In genomic region chr6:124633655-124634054, GRCh38 we compare ENCODE assay signal across 38 cellular contexts.
"Had no signal": no experiment of that assay in that cellular context is flagged by ENCODE, and none has a peak within 500 bp of the region (broad histone marks: within the 10 kb centered on the region; RNA-seq: fewer than 3 reads in every experiment).

No MANE protein-coding gene starts in this region.

- H3K27me3 ChIP-seq: adrenal gland, ascending aorta, body of pancreas, brain microvascular endothelial cell, breast epithelium, cardiac muscle cell had no signal

- H3K27ac Mint-ChIP-seq: activated naive CD4-positive, alpha-beta T cell treated with anti-CD3 and anti-CD28 coated beads for 36 hours; activated naive CD4-positive, alpha-beta T cell treated with anti-CD3 and anti-CD28 coated beads, Interleukin-2, amount 10 ng/mL, durations not matched to agents 7 days and 5 days; activated naive CD4-positive, alpha-beta T cell treated with anti-CD3 and anti-CD28 coated beads, Interleukin-2, amount 50 U/mL, for 24 hours; activated naive CD4-positive, alpha-beta T cell treated with anti-CD3 and anti-CD28 coated beads, Interleukin-2, amount 50 U/mL, for 72 hours; activated naive CD8-positive, alpha-beta T cell; activated naive CD8-positive, alpha-beta T cell treated with anti-CD3 and anti-CD28 coated beads for 36 hours; activated naive CD8-positive, alpha-beta T cell treated with anti-CD3 and anti-CD28 coated beads, Interleukin-2, amount 10 ng/mL, durations not matched to agents 7 days and 5 days; activated naive CD8-positive, alpha-beta T cell treated with anti-CD3 and anti-CD28 coated beads, Interleukin-2, amount 50 U/mL, for 24 hours; activated T-cell treated with anti-CD3 and anti-CD28 coated beads, Interleukin-2, amount 50 U/mL, for 24 hours; activated T-cell treated with anti-CD3 and anti-CD28 coated beads, Interleukin-2, amount 50 U/mL, for 72 hours; activated T-helper 1 cell treated with anti-CD3 and anti-CD28 coated beads, Interleukin-12 subunit alpha, Interleukin-12 subunit beta, Interleukin-2, Interleukin-4 antibody, amounts not matched to agents 30 ng/mL and 10 ng/mL and 1 ng/mL, durations not matched to agents 14 hours and 24 hours and 36 hours; activated T-helper 17 cell treated with anti-CD3 and anti-CD28 coated beads, Interleukin-2, amount 50 U/mL, for 72 hours; activated T-helper 2 cell treated with anti-CD3 and anti-CD28 coated beads, Interferon-gamma antibody, Interleukin-2, Interleukin-4, amounts not matched to agents 10 μg/mL and 5 μg/mL and 100 μg/mL, durations not matched to agents 14 hours and 24 hours and 36 hours; brain had no signal

- H3K36me3 ChIP-seq: adrenal gland, ascending aorta, brain microvascular endothelial cell, cardiac muscle cell had no signal

- H3K9me3 ChIP-seq: ascending aorta, body of pancreas, breast epithelium had no signal

- DNase-seq: activated effector memory CD4-positive, alpha-beta T cell treated with anti-CD3 and anti-CD28 coated beads, Interleukin-2, amount 50 U/mL, for 16 hours; activated effector memory CD4-positive, alpha-beta T cell treated with Interleukin-2 at 50 U/mL for 16 hours; activated gamma-delta T cell; activated gamma-delta T cell treated with Interleukin-2 at 50 U/mL for 16 hours; activated naive CD4-positive, alpha-beta T cell; activated naive CD4-positive, alpha-beta T cell treated with anti-CD3 and anti-CD28 coated beads for 36 hours; activated naive CD4-positive, alpha-beta T cell treated with anti-CD3 and anti-CD28 coated beads, Interleukin-2, amount 10 ng/mL, durations not matched to agents 7 days and 5 days; activated naive CD4-positive, alpha-beta T cell treated with anti-CD3 and anti-CD28 coated beads, Interleukin-2, amount 50 U/mL, for 16 hours; activated naive CD4-positive, alpha-beta T cell treated with Interleukin-2 at 50 U/mL for 16 hours; activated naive CD8-positive, alpha-beta T cell treated with anti-CD3 and anti-CD28 coated beads for 36 hours; activated naive CD8-positive, alpha-beta T cell treated with anti-CD3 and anti-CD28 coated beads, Interleukin-2, amount 10 ng/mL, durations not matched to agents 7 days and 5 days; activated naive CD8-positive, alpha-beta T cell treated with anti-CD3 and anti-CD28 coated beads, Interleukin-2, amount 50 U/mL, for 24 hours; activated T-cell treated with anti-CD3 and anti-CD28 coated beads, Interleukin-2, amount 50 U/mL, for 1 hour; activated T-cell treated with anti-CD3 and anti-CD28 coated beads, Interleukin-2, amount 50 U/mL, for 24 hours; activated T-cell treated with anti-CD3 and anti-CD28 coated beads, Interleukin-2, amount 50 U/mL, for 4 hours; activated T-cell treated with anti-CD3 and anti-CD28 coated beads, Interleukin-2, amount 50 U/mL, for 48 hours; activated T-cell treated with anti-CD3 and anti-CD28 coated beads, Interleukin-2, amount 50 U/mL, for 72 hours; adrenal gland; amniotic stem cell; amygdala; anterior cingulate cortex; aorta; body of pancreas; brain microvascular endothelial cell; caudate nucleus; central memory CD4-positive, alpha-beta T cell; cerebellar nuclear complex had no signal

- H3K9me3 Mint-ChIP-seq: activated T-helper 1 cell treated with anti-CD3 and anti-CD28 coated beads, Interleukin-12 subunit alpha, Interleukin-12 subunit beta, Interleukin-2, Interleukin-4 antibody, amounts not matched to agents 30 ng/mL and 10 ng/mL and 1 ng/mL, durations not matched to agents 14 hours and 24 hours and 36 hours had no signal

- H3K4me3 Mint-ChIP-seq: activated naive CD4-positive, alpha-beta T cell treated with anti-CD3 and anti-CD28 coated beads for 36 hours; activated naive CD4-positive, alpha-beta T cell treated with anti-CD3 and anti-CD28 coated beads, Interleukin-2, amount 10 ng/mL, durations not matched to agents 7 days and 5 days; activated naive CD4-positive, alpha-beta T cell treated with anti-CD3 and anti-CD28 coated beads, Interleukin-2, amount 50 U/mL, for 24 hours; activated naive CD8-positive, alpha-beta T cell; activated naive CD8-positive, alpha-beta T cell treated with anti-CD3 and anti-CD28 coated beads for 36 hours; activated naive CD8-positive, alpha-beta T cell treated with anti-CD3 and anti-CD28 coated beads, Interleukin-2, amount 10 ng/mL, durations not matched to agents 7 days and 5 days; activated naive CD8-positive, alpha-beta T cell treated with anti-CD3 and anti-CD28 coated beads, Interleukin-2, amount 50 U/mL, for 24 hours; activated T-cell treated with anti-CD3 and anti-CD28 coated beads, Interleukin-2, amount 50 U/mL, for 24 hours; activated T-cell treated with anti-CD3 and anti-CD28 coated beads, Interleukin-2, amount 50 U/mL, for 4 hours; activated T-cell treated with anti-CD3 and anti-CD28 coated beads, Interleukin-2, amount 50 U/mL, for 72 hours; activated T-helper 1 cell treated with anti-CD3 and anti-CD28 coated beads, Interleukin-12 subunit alpha, Interleukin-12 subunit beta, Interleukin-2, Interleukin-4 antibody, amounts not matched to agents 30 ng/mL and 10 ng/mL and 1 ng/mL, durations not matched to agents 14 hours and 24 hours and 36 hours; activated T-helper 17 cell treated with anti-CD3 and anti-CD28 coated beads, Interleukin-2, amount 50 U/mL, for 72 hours; brain; central memory CD8-positive, alpha-beta T cell had no signal

- H3K4me3 ChIP-seq: adrenal gland, ascending aorta, body of pancreas, breast epithelium, cardiac muscle cell had no signal

- H3K27ac ChIP-seq: adrenal gland, ascending aorta, body of pancreas, brain microvascular endothelial cell, breast epithelium, cardiac muscle cell had no signal

- ATAC-seq: activated naive CD4-positive, alpha-beta T cell treated with anti-CD3 and anti-CD28 coated beads, Interleukin-2, amount 50 U/mL, for 72 hours; activated naive CD8-positive, alpha-beta T cell treated with anti-CD3 and anti-CD28 coated beads, Interleukin-2, amount 50 U/mL, for 24 hours; activated T-cell treated with anti-CD3 and anti-CD28 coated beads, Interleukin-2, amount 50 U/mL, for 4 hours; activated T-cell treated with anti-CD3 and anti-CD28 coated beads, Interleukin-2, amount 50 U/mL, for 72 hours; activated T-helper 17 cell treated with anti-CD3 and anti-CD28 coated beads, Interleukin-2, amount 50 U/mL, for 72 hours; body of pancreas had no signal

- H3K4me1 Mint-ChIP-seq: activated naive CD4-positive, alpha-beta T cell treated with anti-CD3 and anti-CD28 coated beads, Interleukin-2, amount 10 ng/mL, durations not matched to agents 7 days and 5 days; activated naive CD4-positive, alpha-beta T cell treated with anti-CD3 and anti-CD28 coated beads, Interleukin-2, amount 50 U/mL, for 24 hours; activated naive CD8-positive, alpha-beta T cell treated with anti-CD3 and anti-CD28 coated beads for 36 hours; activated naive CD8-positive, alpha-beta T cell treated with anti-CD3 and anti-CD28 coated beads, Interleukin-2, amount 10 ng/mL, durations not matched to agents 7 days and 5 days; activated naive CD8-positive, alpha-beta T cell treated with anti-CD3 and anti-CD28 coated beads, Interleukin-2, amount 50 U/mL, for 24 hours; activated T-helper 17 cell treated with anti-CD3 and anti-CD28 coated beads, Interleukin-2, amount 50 U/mL, for 72 hours; central memory CD8-positive, alpha-beta T cell had no signal

- H3K36me3 Mint-ChIP-seq: activated naive CD4-positive, alpha-beta T cell treated with anti-CD3 and anti-CD28 coated beads, Interleukin-2, amount 10 ng/mL, durations not matched to agents 7 days and 5 days; activated naive CD4-positive, alpha-beta T cell treated with anti-CD3 and anti-CD28 coated beads, Interleukin-2, amount 50 U/mL, for 24 hours; activated naive CD4-positive, alpha-beta T cell treated with anti-CD3 and anti-CD28 coated beads, Interleukin-2, amount 50 U/mL, for 72 hours; activated naive CD8-positive, alpha-beta T cell; activated naive CD8-positive, alpha-beta T cell treated with anti-CD3 and anti-CD28 coated beads for 36 hours; activated naive CD8-positive, alpha-beta T cell treated with anti-CD3 and anti-CD28 coated beads, Interleukin-2, amount 10 ng/mL, durations not matched to agents 7 days and 5 days; brain had no signal

- H3K27me3 Mint-ChIP-seq: activated naive CD4-positive, alpha-beta T cell treated with anti-CD3 and anti-CD28 coated beads, Interleukin-2, amount 10 ng/mL, durations not matched to agents 7 days and 5 days; activated naive CD4-positive, alpha-beta T cell treated with anti-CD3 and anti-CD28 coated beads, Interleukin-2, amount 50 U/mL, for 24 hours; activated naive CD8-positive, alpha-beta T cell; activated naive CD8-positive, alpha-beta T cell treated with anti-CD3 and anti-CD28 coated beads for 36 hours; activated naive CD8-positive, alpha-beta T cell treated with anti-CD3 and anti-CD28 coated beads, Interleukin-2, amount 10 ng/mL, durations not matched to agents 7 days and 5 days; activated naive CD8-positive, alpha-beta T cell treated with anti-CD3 and anti-CD28 coated beads, Interleukin-2, amount 50 U/mL, for 24 hours; activated T-cell treated with anti-CD3 and anti-CD28 coated beads, Interleukin-2, amount 50 U/mL, for 24 hours; activated T-helper 17 cell treated with anti-CD3 and anti-CD28 coated beads, Interleukin-2, amount 50 U/mL, for 72 hours; brain; central memory CD8-positive, alpha-beta T cell had no signal

- H3K4me1 ChIP-seq: adrenal gland, ascending aorta, body of pancreas, breast epithelium had no signal
